In the genomic region with DNA sequence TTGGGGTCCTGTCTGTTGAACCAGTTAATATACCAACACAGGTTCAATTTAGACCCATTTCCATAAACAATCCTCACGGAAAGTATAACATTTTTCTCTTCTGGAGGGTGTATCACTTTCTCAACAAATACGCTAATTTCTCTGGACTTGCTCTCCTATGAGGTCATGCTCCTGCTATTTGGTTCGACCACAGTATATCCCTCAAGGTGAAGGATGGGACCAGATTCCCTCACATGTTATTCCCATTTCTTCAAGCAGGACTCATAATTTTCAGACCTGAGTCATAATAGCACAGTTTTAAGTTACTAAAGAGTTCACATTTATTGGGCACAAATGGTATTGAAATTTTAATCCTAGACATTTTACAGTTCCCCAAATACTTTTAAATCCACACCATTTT, we compare ENCODE assay signal across 24 cellular contexts. TPM values are rescaled to one million over a fixed set of nuclear protein-coding genes. Genes with fewer than 3 reads are reported as not detected.
DNase-seq lines count a peak whose midpoint lies in the region; ATAC-seq and TF ChIP-seq lines count a peak whose summit lies in the region.
"Had no signal": no experiment of that assay in that cellular context is flagged by ENCODE, and none has a peak within 500 bp of the region (broad histone marks: within the 10 kb centered on the region; RNA-seq: fewer than 3 reads in every experiment).

No MANE protein-coding gene starts in this region.

- H3K79me1 ChIP-seq in mesenchymal stem cell (replicated peaks; ENCODE audit: low read length, poor library complexity, severe bottlenecking): peaks cover 20% of the 10 kb centered on the region

- no peak for TF ChIP-seq CTCF in AG09309 (IDR thresholded peaks at IDR 0.05; ENCODE audit: control insufficient read depth, insufficient read depth, low read depth, low read length, missing control alignments)

- H3K36me3 ChIP-seq in mesenchymal stem cell (ENCODE audit: control insufficient read depth in 1 of 2, insufficient read depth in 2 of 2, low read depth in 1 of 2, low read length in 2 of 2): peaks cover 29 to 82% of the 10 kb centered on the region in 2 experiments
- H3K36me3 ChIP-seq: BLaER1, stomach, tibial nerve had no signal

- no peak overlapping the region for H3K4ac ChIP-seq in mesenchymal stem cell (ENCODE audit: low read depth in 1 of 2, low read length in 2 of 2)

- H3K14ac ChIP-seq in mesenchymal stem cell (ENCODE audit: low read length in 2 of 2): no peak overlapping the region

- H2BK5ac ChIP-seq in mesenchymal stem cell (ENCODE audit: low read depth, low read length, poor library complexity, severe bottlenecking): no peak overlapping the region

- no peak overlapping the region for H3K18ac ChIP-seq in mesenchymal stem cell (ENCODE audit: low read depth in 1 of 2, low read length in 2 of 2)

- WGBS in mesenchymal stem cell: 54% methylated on average over 3 of the region's 3 CpGs

- no peak overlapping the region for H3K9ac ChIP-seq in mesenchymal stem cell (ENCODE audit: low read length)
- H3K9ac ChIP-seq: BLaER1 had no signal

- no peak overlapping the region for H3K23ac ChIP-seq in mesenchymal stem cell (ENCODE audit: low read length in 2 of 2)

- H2BK12ac ChIP-seq in mesenchymal stem cell (ENCODE audit: low read length in 2 of 2): no peak overlapping the region

- H4K8ac ChIP-seq in mesenchymal stem cell (ENCODE audit: low read length): no peak overlapping the region

- H3K27ac ChIP-seq in mesenchymal stem cell (ENCODE audit: low read length, poor library complexity, severe bottlenecking): no peak overlapping the region
- H3K27ac ChIP-seq: BLaER1, PC-9, stomach, tibial nerve had no signal

- no peak overlapping the region for H2AFZ ChIP-seq in mesenchymal stem cell (ENCODE audit: low read depth, low read length)
- H2AFZ ChIP-seq: PC-9 had no signal

- H3K27me3 ChIP-seq in mesenchymal stem cell (ENCODE audit: control insufficient read depth in 1 of 2, insufficient read depth in 1 of 2, low read length in 2 of 2): no peaks in the 10 kb centered on the region
- H3K27me3 ChIP-seq: BLaER1, stomach, tibial nerve had no signal

- H2BK15ac ChIP-seq in mesenchymal stem cell (ENCODE audit: low read depth, poor library complexity, severe bottlenecking): no peak overlapping the region

- DNase-seq in AG09309 (ENCODE audit: low read depth) (peak; percentile 29), HT1080 (ENCODE audit: low read depth) (peak; percentile 34), amniotic epithelial cell (ENCODE audit: low read depth) (peak; percentile 89), mesenchymal stem cell (peak; percentile 34), D341Med (ENCODE audit: low spot score) (no peak), NCI-H524 (lab: John Stamatoyannopoulos, UW) (no peak)
- DNase-seq: activated CD4-positive, CD25-positive, alpha-beta regulatory T cell treated with anti-CD3 and anti-CD28 coated beads, Interleukin-2, amount 50 U/mL, for 72 hours; activated CD8-positive, alpha-beta T cell treated with anti-CD3 and anti-CD28 coated beads for 36 hours; activated effector memory CD4-positive, alpha-beta T cell treated with anti-CD3 and anti-CD28 coated beads, Interleukin-2, amount 50 U/mL, for 16 hours; KBM-7; kidney; NCI-H1436 treated with DMSO at 0.1 percent for 48 hours; NCI-H510A; NK-92 treated with Interleukin-12 subunit alpha and Interleukin-12 subunit beta, amount 100 ng/mL, for 24 hours; PC-9; SIG-M5; stomach; T-helper 1 cell had no signal

- H3K4me3 ChIP-seq in AG09309 (ENCODE audit: control insufficient read depth, low read depth, low read length) (no peak overlapping the region), mesenchymal stem cell (ENCODE audit: insufficient read depth in 1 of 2, low read depth in 1 of 2, low read length in 2 of 2) (no peak overlapping the region)
- H3K4me3 ChIP-seq: BLaER1, lung, PC-9, stomach, tibial nerve had no signal

- ATAC-seq in HG02938 (IDR thresholded peaks at IDR 0.05; ENCODE audit: unreplicated experiment): no peak
- no peak for ATAC-seq in esophagus mucosa
- ATAC-seq: activated CD8-positive, alpha-beta T cell treated with anti-CD3 and anti-CD28 coated beads for 36 hours; sciatic nerve had no signal

- no peaks in the 10 kb centered on the region for H3K9me3 ChIP-seq in mesenchymal stem cell (ENCODE audit: control insufficient read depth, low read length)
- H3K9me3 ChIP-seq: BLaER1, stomach, tibial nerve had no signal

- peaks cover 14% of the 10 kb centered on the region for H3K4me1 ChIP-seq in mesenchymal stem cell (ENCODE audit: control insufficient read depth, insufficient read depth, low read depth, low read length)
- H3K4me1 ChIP-seq: BLaER1, stomach, tibial nerve had no signal

- H3K4me2 ChIP-seq in mesenchymal stem cell (ENCODE audit: low read length, poor library complexity, severe bottlenecking): no peak overlapping the region
- H3K4me2 ChIP-seq: BLaER1, PC-9 had no signal

- no peak overlapping the region for H2AK5ac ChIP-seq in mesenchymal stem cell (ENCODE audit: low read length, severe bottlenecking)

- H2BK120ac ChIP-seq in mesenchymal stem cell (ENCODE audit: low read depth, low read length): no peak overlapping the region

- H4K91ac ChIP-seq in mesenchymal stem cell (ENCODE audit: low read length): no peak overlapping the region

RNA-seq across cellular contexts. Expression of a gene that starts 57.2 kb away (rescaled TPM):
- total RNA-seq in HT1080 (2014; rRNA removed; shearing (Covaris generic)): 0.50 and 1.7 TPM in 2 replicates
- 0.66 and 0.71 TPM in 2 replicates for polyA plus RNA-seq in HT1080 (2015; cell fraction: cytosol; rRNA removed)
- 2.0 and 2.5 TPM in 2 replicates for polyA plus RNA-seq in HT1080 (2015; cell fraction: nucleus; rRNA removed)
- 42.5 TPM for polyA plus RNA-seq in mesenchymal stem cell (2013, experiment 1 of 2)
- polyA plus RNA-seq in mesenchymal stem cell (2013, experiment 2 of 2): 42.9 TPM
- total RNA-seq in esophagus mucosa: 0.64 TPM

Comparison
In these comparisons a context has a peak if more than half of its experiments do, and no peak if none do; other contexts are left out.
1. DNase-seq: peak in AG09309 (single experiment), HT1080 (single experiment), amniotic epithelial cell (single experiment) and mesenchymal stem cell (single experiment); none in D341Med (single experiment) and NCI-H524 (0 of 2).